20 cellular contexts compared by ENCODE assay signal in the genomic region with DNA sequence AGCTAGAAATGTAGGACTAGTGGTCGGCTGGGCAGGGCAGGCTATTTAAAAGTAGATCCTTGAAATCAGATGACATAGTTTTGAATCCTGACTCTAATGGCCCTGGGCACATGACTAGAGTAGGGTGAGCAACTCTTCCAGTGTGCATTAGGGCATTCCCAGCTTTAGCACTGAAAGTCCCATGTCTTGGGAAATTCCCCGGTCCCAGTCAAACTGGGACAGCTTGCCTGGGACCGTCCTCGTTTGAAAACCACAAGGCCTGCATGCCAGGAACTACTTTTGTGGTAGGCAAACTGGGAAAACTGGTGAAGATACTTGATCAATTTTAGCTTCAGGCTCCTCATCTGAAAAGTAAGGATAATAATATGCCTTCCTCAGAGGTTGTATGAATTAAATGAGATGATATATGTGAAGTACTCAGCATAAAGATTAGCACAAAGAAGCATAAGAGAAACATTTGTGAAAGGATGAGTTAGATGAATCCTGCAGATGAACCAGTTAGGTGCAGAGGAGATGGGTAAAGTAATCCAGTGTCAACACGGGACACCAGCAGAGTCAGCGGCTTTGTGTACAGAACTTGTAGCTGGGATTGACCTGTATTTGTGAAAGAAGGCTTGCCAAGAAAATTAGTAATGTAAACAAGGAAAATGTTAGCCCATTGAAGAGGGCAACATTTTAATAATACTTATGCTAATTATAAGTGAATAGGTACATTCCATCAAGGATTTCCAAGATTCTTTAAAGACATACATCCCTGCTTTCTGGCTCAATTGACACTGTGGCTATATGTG.
DNase-seq lines count a peak whose midpoint lies in the region; ATAC-seq and FAIRE-seq lines count a peak whose summit lies in the region.
"Had no signal": no experiment of that assay in that cellular context is flagged by ENCODE, and none has a peak within 500 bp of the region (broad histone marks: within the 10 kb centered on the region; RNA-seq: fewer than 3 reads in every experiment).

No MANE protein-coding gene starts in this region.

- H3K27me3 ChIP-seq in BLaER1 treated with 17β-estradiol and CSF1 and Interleukin-3, amounts not matched to agents 10 nM and 100 nM = no peaks in the 10 kb centered on the region
- H3K27me3 ChIP-seq: heart left ventricle, neural progenitor cell, testis had no signal

- H3K4me1 ChIP-seq in BLaER1 treated with 17β-estradiol and CSF1 and Interleukin-3, amounts not matched to agents 10 nM and 100 nM = peaks cover 59 to 88% (median 79%) of the 10 kb centered on the region in 10 experiments
- H3K4me1 ChIP-seq: neural progenitor cell had no signal

- peak; percentile 65 for ATAC-seq in left lobe of liver
- ATAC-seq in HG03196 (IDR thresholded peaks at IDR 0.05; ENCODE audit: unreplicated experiment) = no peak
- ATAC-seq in GM21528 (IDR thresholded peaks at IDR 0.05; ENCODE audit: low FRiP score, unreplicated experiment) = no peak
- ATAC-seq in GM18861 (IDR thresholded peaks at IDR 0.05; ENCODE audit: unreplicated experiment) = no peak
- ATAC-seq: heart left ventricle had no signal

- DNase-seq in GM18507 (ENCODE audit: extremely low spot score, insufficient read length, low read depth) = no peak
- peak; percentile 70 for DNase-seq in RCC 7860 (ENCODE audit: low spot score)
- DNase-seq in left lobe of liver (ENCODE audit: low spot score) = no peak
- no peak for DNase-seq in SIG-M5 (lab: John Stamatoyannopoulos, UW)
- DNase-seq: activated CD4-positive, alpha-beta T cell treated with anti-CD3 and anti-CD28 coated beads, Interleukin-2, amount 50 U/mL, for 1 hour; activated CD8-positive, alpha-beta memory T cell treated with anti-CD3 and anti-CD28 coated beads, Interleukin-2, amount 50 U/mL, for 4 hours; activated effector memory CD4-positive, alpha-beta T cell treated with Interleukin-2 at 50 U/mL for 16 hours; GF-D8; HCEC 1CT; heart left ventricle; left ventricle myocardium inferior; NCI-H2107; SHP77 treated with DMSO at 0.1 percent for 48 hours; testis had no signal

- H3K27ac ChIP-seq in BLaER1 treated with 17β-estradiol and CSF1 and Interleukin-3, amounts not matched to agents 10 nM and 100 nM = peak overlapping the region in 3 of 11 experiments; percentile 36 to 66 (median 55); a peak in 2 of 22 replicates
- H3K27ac ChIP-seq: heart left ventricle, left ventricle myocardium inferior, neural progenitor cell, testis had no signal

- H3K4me3 ChIP-seq in BLaER1 treated with 17β-estradiol and CSF1 and Interleukin-3, amounts not matched to agents 10 nM and 100 nM = no peak overlapping the region
- H3K4me3 ChIP-seq: heart left ventricle, left ventricle myocardium inferior, neural progenitor cell, testis had no signal

- H3K36me3 ChIP-seq in BLaER1 treated with 17β-estradiol and CSF1 and Interleukin-3, amounts not matched to agents 10 nM and 100 nM = no peaks in the 10 kb centered on the region
- H3K36me3 ChIP-seq: heart left ventricle, left ventricle myocardium inferior, neural progenitor cell had no signal

- no peaks in the 10 kb centered on the region for H4K20me1 ChIP-seq in BLaER1 treated with 17β-estradiol and CSF1 and Interleukin-3, amounts not matched to agents 10 nM and 100 nM

- no peak overlapping the region for H3K9ac ChIP-seq in BLaER1 treated with 17β-estradiol and CSF1 and Interleukin-3, amounts not matched to agents 10 nM and 100 nM
- H3K9ac ChIP-seq: neural progenitor cell had no signal

- FAIRE-seq in GM18507 (lab: Jason Lieb, UNC) (peak; percentile 65), RCC 7860 (lab: Jason Lieb, UNC) (peak; percentile 72)
- FAIRE-seq: endometrium had no signal

- H3K4me2 ChIP-seq in BLaER1 treated with 17β-estradiol and CSF1 and Interleukin-3, amounts not matched to agents 10 nM and 100 nM = peak overlapping the region; percentile 69 to 89 (median 80); a peak in 17 of 22 replicates
- H3K4me2 ChIP-seq: neural progenitor cell had no signal

- no peaks in the 10 kb centered on the region for H3K9me3 ChIP-seq in BLaER1 treated with 17β-estradiol and CSF1 and Interleukin-3, amounts not matched to agents 10 nM and 100 nM (replicated peaks in 1 of 11)
- H3K9me3 ChIP-seq: heart left ventricle, left ventricle myocardium inferior, testis had no signal
